Comparison of ENCODE assay signal across 8 cellular contexts in the genomic region with DNA sequence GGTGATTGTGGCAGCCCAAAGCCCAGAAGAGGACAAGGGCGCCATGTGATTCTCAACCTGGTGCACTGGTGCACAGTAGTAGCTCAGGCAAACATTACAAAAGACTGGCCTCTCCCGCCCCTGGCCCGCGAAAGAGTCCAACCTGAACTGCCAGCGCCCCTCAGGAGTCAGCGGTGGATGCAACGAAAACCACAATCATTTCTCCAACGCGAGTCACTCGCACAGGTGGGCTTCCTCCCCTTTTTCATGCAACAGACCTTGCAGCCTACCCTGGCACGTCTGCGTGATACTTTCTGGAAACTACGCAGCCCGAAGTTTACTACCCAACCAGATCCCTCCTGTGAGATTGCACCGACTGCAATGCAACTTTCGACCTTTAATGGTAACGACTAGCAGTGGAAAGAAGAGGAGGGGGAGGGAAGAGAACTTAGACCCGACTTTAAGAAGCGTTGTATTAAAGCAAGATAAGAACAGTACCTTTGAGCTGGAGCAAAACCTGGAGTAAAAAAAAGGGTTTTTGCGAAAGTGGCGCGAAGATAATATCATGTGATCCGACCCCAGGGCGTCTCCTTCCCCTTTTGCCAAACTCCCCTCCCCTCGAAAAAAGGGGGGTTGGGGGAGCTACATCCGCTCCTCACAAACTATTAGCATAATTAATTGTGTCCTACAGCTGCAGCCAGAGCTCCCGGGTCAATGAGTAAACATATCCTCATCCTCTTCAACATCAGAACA.
DNase-seq lines count a peak whose midpoint lies in the region; ATAC-seq and TF ChIP-seq lines count a peak whose summit lies in the region.

No MANE protein-coding gene starts in this region.

- H3K4me3 Mint-ChIP-seq in activated B cell treated with CpG ODN at 0.5 μM for 24 hours = peak overlapping the region; percentile 94

- no peaks in the 10 kb centered on the region for H3K79me2 ChIP-seq in SK-N-SH (ENCODE audit: insufficient read depth)

- H3K4me1 Mint-ChIP-seq in activated B cell treated with CpG ODN at 0.5 μM for 24 hours = peaks cover 12% of the 10 kb centered on the region

- no peak overlapping the region for H3K27ac ChIP-seq in SK-N-SH (ENCODE audit: low read depth in 2 of 2, low read length in 1 of 2)
- no peak overlapping the region for H3K27ac ChIP-seq in iPS DF 6.9 (ENCODE audit: low read length)

- no peaks in the 10 kb centered on the region for H3K9me2 ChIP-seq in SK-N-SH

- WGBS in SK-N-SH (ENCODE audit: low lambda C conversion rate) = 24% methylated on average over 27 of the region's 27 CpGs
- WGBS in iPS DF 6.9 (ENCODE audit: insufficient coverage, insufficient read length) = no CpG with 5 or more reads among the region's 27 CpGs

- peaks cover 3% of the 10 kb centered on the region for H3K27me3 Mint-ChIP-seq in activated B cell treated with CpG ODN at 0.5 μM for 24 hours

- TF ChIP-seq RAD21 in SK-N-SH (IDR thresholded peaks at IDR 0.05; ENCODE audit: low read length) = no peak

- no peak overlapping the region for H3K4me2 ChIP-seq in SK-N-SH

- no peak overlapping the region; a peak in 1 of 4 replicates for H3K4me3 ChIP-seq in SK-N-SH (ENCODE audit: low read depth in 2 of 2, low read length in 1 of 2)
- peak overlapping the region; percentile 65 for H3K4me3 ChIP-seq in iPS DF 6.9 (ENCODE audit: low read length)

- no peak overlapping the region for H3K27ac Mint-ChIP-seq in activated B cell treated with CpG ODN at 0.5 μM for 24 hours

- H2AFZ ChIP-seq in SK-N-SH (ENCODE audit: low read depth) = no peak overlapping the region

- no peak for TF ChIP-seq EP300 in SK-N-SH (IDR thresholded peaks at IDR 0.05; ENCODE audit: borderline replicate concordance in 1 of 2, low read depth in 1 of 2, low read length in 1 of 2)

- no peaks in the 10 kb centered on the region for H3F3A ChIP-seq in SK-N-SH (replicated peaks; ENCODE audit: insufficient read depth)

- no peak overlapping the region for H3K9ac ChIP-seq in SK-N-SH

- peak; percentile 22 for DNase-seq in SK-N-SH
- no peak for DNase-seq in activated B cell treated with CpG ODN at 0.5 μM for 24 hours
- DNase-seq in iPS DF 6.9 (ENCODE audit: low read depth, low spot score) = no peak
- peak; percentile 3 for DNase-seq in stimulated activated CD4-positive, alpha-beta T cell treated with anti-CD3 and anti-CD28 coated beads, Interleukin-4, amount 100 ng/mL, for 24 hours
- DNase-seq in NCI-H526 (lab: John Stamatoyannopoulos, UW) = no peak
- DNase-seq in NK-92 (lab: John Stamatoyannopoulos, UW; ENCODE audit: unreplicated experiment) = no peak

- H3K27me3 ChIP-seq in SK-N-SH (ENCODE audit: insufficient read depth) (peaks cover 29% of the 10 kb centered on the region; the same call in 1 of the 2 replicates), iPS DF 6.9 (ENCODE audit: control insufficient read depth, insufficient read depth, low read length) (no peaks in the 10 kb centered on the region)

- ATAC-seq in SK-N-SH treated with all-trans-retinoic acid at 6 μM for 48 hours = no peak
- no peak for ATAC-seq in activated B cell treated with CpG ODN at 0.5 μM for 24 hours (ENCODE audit: low read depth)
- no peak for ATAC-seq in GM21423 (IDR thresholded peaks at IDR 0.05; ENCODE audit: unreplicated experiment)

- POLR2A ChIA-PET in SK-N-SH (lab: Yijun Ruan, JAX) (no interaction called here), activated B cell treated with CpG ODN at 0.5 μM for 24 hours (lab: Charles Lee) (no interaction called here)

- no peaks in the 10 kb centered on the region for H3K36me3 ChIP-seq in SK-N-SH (replicated peaks in 1 of 2; ENCODE audit: control insufficient read depth in 1 of 2, insufficient read depth in 2 of 2, low read length in 1 of 2)
- H3K36me3 ChIP-seq in iPS DF 6.9 (ENCODE audit: control insufficient read depth, insufficient read depth, low read length) = peaks cover 6% of the 10 kb centered on the region; the same call in 1 of the 2 replicates

- H4K20me1 ChIP-seq in SK-N-SH (ENCODE audit: insufficient read depth) = no peaks in the 10 kb centered on the region

- CTCF ChIA-PET in SK-N-SH (lab: Yijun Ruan, JAX) = no interaction called here
- CTCF ChIA-PET in activated B cell treated with CpG ODN at 0.5 μM for 24 hours (lab: Charles Lee) = no interaction called here

- H3K36me3 Mint-ChIP-seq in activated B cell treated with CpG ODN at 0.5 μM for 24 hours (ENCODE audit: low read depth) = peaks cover 3% of the 10 kb centered on the region

- intact Hi-C loops in activated B cell treated with CpG ODN at 0.5 μM for 24 hours (cut with micrococcal nuclease) = loop anchor here (5.0 kb wide), 1 partner anchor 214 kb away; no protein-coding TSS in a partner anchor

- TF ChIP-seq CTCF in SK-N-SH (IDR thresholded peaks at IDR 0.05) = no peak
- no peak for TF ChIP-seq CTCF in activated B cell treated with CpG ODN at 0.5 μM for 24 hours (IDR thresholded peaks at IDR 0.05)

- H3K9me3 ChIP-seq in SK-N-SH = no peaks in the 10 kb centered on the region
- H3K9me3 ChIP-seq in iPS DF 6.9 (ENCODE audit: control insufficient read depth, insufficient read depth, low read length) = no peaks in the 10 kb centered on the region

- H3K4me1 ChIP-seq in SK-N-SH (ENCODE audit: control insufficient read depth in 1 of 2, insufficient read depth in 2 of 2, low read depth in 1 of 2, low read length in 1 of 2) (no peaks in the 10 kb centered on the region; a peak in 1 of 4 replicates), iPS DF 6.9 (ENCODE audit: control insufficient read depth, insufficient read depth, low read length) (no peaks in the 10 kb centered on the region)

- no peaks in the 10 kb centered on the region for H3K9me3 Mint-ChIP-seq in activated B cell treated with CpG ODN at 0.5 μM for 24 hours

TF ChIP-seq in SK-N-SH, 30 proteins besides CTCF, POLR2A, EP300 and RAD21:
- TF ChIP-seq FOXM1 (IDR thresholded peaks at IDR 0.05; ENCODE audit: low read depth) = no peak
- TF ChIP-seq CHD2 (IDR thresholded peaks at IDR 0.05; ENCODE audit: low read length, partially characterized antibody) = no peak

TF ChIP-seq in SK-N-SH treated with all-trans-retinoic acid at 6 μM for 48 hours, 23 proteins besides CTCF, POLR2A, EP300 and RAD21:
- TF ChIP-seq ISL1 (CRISPR knock-in tag; IDR thresholded peaks at IDR 0.05) (no peak), ESRRG (CRISPR knock-in tag; IDR thresholded peaks at IDR 0.05) (no peak), SNAI2 (CRISPR knock-in tag; IDR thresholded peaks at IDR 0.05) (no peak), ZFP3 (CRISPR knock-in tag; IDR thresholded peaks at IDR 0.05) (no peak), ARNTL (CRISPR knock-in tag; IDR thresholded peaks at IDR 0.05; ENCODE audit: borderline replicate concordance, low read depth) (no peak), RARB (CRISPR knock-in tag; IDR thresholded peaks at IDR 0.05) (no peak), OSR1 (CRISPR knock-in tag; IDR thresholded peaks at IDR 0.05) (no peak), GLIS3 (CRISPR knock-in tag; IDR thresholded peaks at IDR 0.05) (no peak), ZNF565 (CRISPR knock-in tag; conservative IDR thresholded peaks at IDR 0.05; ENCODE audit: low read depth) (no peak)
- TF ChIP-seq, protein P1, sequence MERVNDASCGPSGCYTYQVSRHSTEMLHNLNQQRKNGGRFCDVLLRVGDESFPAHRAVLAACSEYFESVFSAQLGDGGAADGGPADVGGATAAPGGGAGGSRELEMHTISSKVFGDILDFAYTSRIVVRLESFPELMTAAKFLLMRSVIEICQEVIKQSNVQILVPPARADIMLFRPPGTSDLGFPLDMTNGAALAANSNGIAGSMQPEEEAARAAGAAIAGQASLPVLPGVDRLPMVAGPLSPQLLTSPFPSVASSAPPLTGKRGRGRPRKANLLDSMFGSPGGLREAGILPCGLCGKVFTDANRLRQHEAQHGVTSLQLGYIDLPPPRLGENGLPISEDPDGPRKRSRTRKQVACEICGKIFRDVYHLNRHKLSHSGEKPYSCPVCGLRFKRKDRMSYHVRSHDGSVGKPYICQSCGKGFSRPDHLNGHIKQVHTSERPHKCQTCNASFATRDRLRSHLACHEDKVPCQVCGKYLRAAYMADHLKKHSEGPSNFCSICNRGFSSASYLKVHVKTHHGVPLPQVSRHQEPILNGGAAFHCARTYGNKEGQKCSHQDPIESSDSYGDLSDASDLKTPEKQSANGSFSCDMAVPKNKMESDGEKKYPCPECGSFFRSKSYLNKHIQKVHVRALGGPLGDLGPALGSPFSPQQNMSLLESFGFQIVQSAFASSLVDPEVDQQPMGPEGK (CRISPR knock-in tag; IDR thresholded peaks at IDR 0.05; ENCODE audit: borderline replicate concordance) = no peak

Comparison
In these comparisons a context has a peak if more than half of its experiments do, and no peak if none do; other contexts are left out.
1. DNase-seq: peak in SK-N-SH (single experiment) and stimulated activated CD4-positive, alpha-beta T cell treated with anti-CD3 and anti-CD28 coated beads, Interleukin-4, amount 100 ng/mL, for 24 hours (single experiment); none in activated B cell treated with CpG ODN at 0.5 μM for 24 hours (single experiment), iPS DF 6.9 (single experiment), NCI-H526 (0 of 2) and NK-92 (single experiment).